ENCODE assay signal across 11 cellular contexts in genomic region chr1:82819234-82819633, GRCh38.
DNase-seq lines count a peak whose midpoint lies in the region; ATAC-seq and TF ChIP-seq lines count a peak whose summit lies in the region.
"Had no signal": no experiment of that assay in that cellular context is flagged by ENCODE, and none has a peak within 500 bp of the region (broad histone marks: within the 10 kb centered on the region; RNA-seq: fewer than 3 reads in every experiment).

No MANE protein-coding gene starts in this region.

- CTCF ChIA-PET in RWPE1 (lab: Yijun Ruan, JAX) = interaction anchor here (0.7 kb wide), 1 partner anchor 102 kb away, joined by 3 read pairs; no protein-coding TSS in a partner anchor
- CTCF ChIA-PET in CD8-positive, alpha-beta memory T cell (lab: Charles Lee) = no interaction called here

- ATAC-seq in GM18907 (IDR thresholded peaks at IDR 0.05; ENCODE audit: unreplicated experiment) = peak; percentile 46
- ATAC-seq in HG03060 (IDR thresholded peaks at IDR 0.05; ENCODE audit: low read depth, unreplicated experiment) = peak; percentile 69
- peak; percentile 61 for ATAC-seq in activated naive CD8-positive, alpha-beta T cell treated with anti-CD3 and anti-CD28 coated beads, Interleukin-2, amount 10 ng/mL, durations not matched to agents 7 days and 5 days (ENCODE audit: low read depth)

- H3K36me3 ChIP-seq in Peyer's patch = no peaks in the 10 kb centered on the region
- no peaks in the 10 kb centered on the region for H3K36me3 ChIP-seq in CD8-positive, alpha-beta memory T cell (ENCODE audit: insufficient read depth, low read length)
- H3K36me3 ChIP-seq: uterus had no signal

- H3K27me3 Mint-ChIP-seq in activated naive CD8-positive, alpha-beta T cell treated with anti-CD3 and anti-CD28 coated beads, Interleukin-2, amount 10 ng/mL, durations not matched to agents 7 days and 5 days = peaks cover 2% of the 10 kb centered on the region
- H3K27me3 Mint-ChIP-seq in CD8-positive, alpha-beta memory T cell = no peaks in the 10 kb centered on the region

- no peak for TF ChIP-seq CTCF in RWPE1 (conservative IDR thresholded peaks at IDR 0.05; ENCODE audit: low read depth)
- TF ChIP-seq CTCF in Peyer's patch (IDR thresholded peaks at IDR 0.05) = no peak

- peak overlapping the region; percentile 15 for H3K27ac Mint-ChIP-seq in activated naive CD8-positive, alpha-beta T cell treated with anti-CD3 and anti-CD28 coated beads, Interleukin-2, amount 10 ng/mL, durations not matched to agents 7 days and 5 days
- H3K27ac Mint-ChIP-seq in CD8-positive, alpha-beta memory T cell = no peak overlapping the region

- DNase-seq in COLO829 (ENCODE audit: low spot score) = peak; percentile 10
- no peak for DNase-seq in activated naive CD8-positive, alpha-beta T cell treated with anti-CD3 and anti-CD28 coated beads, Interleukin-2, amount 10 ng/mL, durations not matched to agents 7 days and 5 days
- no peak for DNase-seq in globus pallidus (ENCODE audit: low spot score)
- no peak for DNase-seq in RWPE1 (ENCODE audit: low spot score)
- no peak for DNase-seq in Peyer's patch
- no peak for DNase-seq in CD8-positive, alpha-beta memory T cell
- DNase-seq: activated CD4-positive, CD25-positive, alpha-beta regulatory T cell; NCI-H1048; uterus had no signal

- POLR2A ChIA-PET in activated naive CD8-positive, alpha-beta T cell treated with anti-CD3 and anti-CD28 coated beads, Interleukin-2, amount 10 ng/mL, durations not matched to agents 7 days and 5 days (lab: Charles Lee) = no interaction called here
- POLR2A ChIA-PET in RWPE1 (lab: Yijun Ruan, JAX; ENCODE audit: low non-redundant PET) = no interaction called here
- POLR2A ChIA-PET in CD8-positive, alpha-beta memory T cell (lab: Charles Lee) = no interaction called here

- no peak overlapping the region for H3K4me3 ChIP-seq in Peyer's patch
- no peak overlapping the region for H3K4me3 ChIP-seq in CD8-positive, alpha-beta memory T cell (ENCODE audit: low read length)
- H3K4me3 ChIP-seq: uterus had no signal

- no peak for TF ChIP-seq POLR2A in Peyer's patch (IDR thresholded peaks at IDR 0.05)

- H3K9me3 ChIP-seq in Peyer's patch = no peaks in the 10 kb centered on the region
- no peaks in the 10 kb centered on the region for H3K9me3 ChIP-seq in CD8-positive, alpha-beta memory T cell (ENCODE audit: low read length)
- H3K9me3 ChIP-seq: uterus had no signal

- H3K4me1 ChIP-seq in Peyer's patch = no peaks in the 10 kb centered on the region
- no peaks in the 10 kb centered on the region for H3K4me1 ChIP-seq in CD8-positive, alpha-beta memory T cell (ENCODE audit: insufficient read depth, low read length)
- H3K4me1 ChIP-seq: uterus had no signal

- peak overlapping the region; percentile 45 for H3K4me3 Mint-ChIP-seq in activated naive CD8-positive, alpha-beta T cell treated with anti-CD3 and anti-CD28 coated beads, Interleukin-2, amount 10 ng/mL, durations not matched to agents 7 days and 5 days
- H3K4me3 Mint-ChIP-seq in CD8-positive, alpha-beta memory T cell = peak overlapping the region in 1 of 7 donors; percentile 36

- H3K27ac ChIP-seq in RWPE1 (no peak overlapping the region), Peyer's patch (no peak overlapping the region)
- no peak overlapping the region for H3K27ac ChIP-seq in CD8-positive, alpha-beta memory T cell (ENCODE audit: low read depth, low read length)
- H3K27ac ChIP-seq: uterus had no signal

- H3K9me3 Mint-ChIP-seq in activated naive CD8-positive, alpha-beta T cell treated with anti-CD3 and anti-CD28 coated beads, Interleukin-2, amount 10 ng/mL, durations not matched to agents 7 days and 5 days = no peaks in the 10 kb centered on the region
- peaks cover 2 to 25% (median 11%) of the 10 kb centered on the region in 5 donors for H3K9me3 Mint-ChIP-seq in CD8-positive, alpha-beta memory T cell

- H3K4me1 Mint-ChIP-seq in activated naive CD8-positive, alpha-beta T cell treated with anti-CD3 and anti-CD28 coated beads, Interleukin-2, amount 10 ng/mL, durations not matched to agents 7 days and 5 days = peaks cover 9% of the 10 kb centered on the region
- peaks cover 0 to 10% (median 0%) of the 10 kb centered on the region in 3 donors for H3K4me1 Mint-ChIP-seq in CD8-positive, alpha-beta memory T cell

- H3K36me3 Mint-ChIP-seq in activated naive CD8-positive, alpha-beta T cell treated with anti-CD3 and anti-CD28 coated beads, Interleukin-2, amount 10 ng/mL, durations not matched to agents 7 days and 5 days = no peaks in the 10 kb centered on the region
- H3K36me3 Mint-ChIP-seq in CD8-positive, alpha-beta memory T cell = no peaks in the 10 kb centered on the region

- H3K27me3 ChIP-seq in Peyer's patch = no peaks in the 10 kb centered on the region
- no peaks in the 10 kb centered on the region for H3K27me3 ChIP-seq in CD8-positive, alpha-beta memory T cell (ENCODE audit: insufficient read depth, low read length, poor library complexity, severe bottlenecking)
- H3K27me3 ChIP-seq: uterus had no signal
